10 cellular contexts compared by ENCODE assay signal in the genomic region with DNA sequence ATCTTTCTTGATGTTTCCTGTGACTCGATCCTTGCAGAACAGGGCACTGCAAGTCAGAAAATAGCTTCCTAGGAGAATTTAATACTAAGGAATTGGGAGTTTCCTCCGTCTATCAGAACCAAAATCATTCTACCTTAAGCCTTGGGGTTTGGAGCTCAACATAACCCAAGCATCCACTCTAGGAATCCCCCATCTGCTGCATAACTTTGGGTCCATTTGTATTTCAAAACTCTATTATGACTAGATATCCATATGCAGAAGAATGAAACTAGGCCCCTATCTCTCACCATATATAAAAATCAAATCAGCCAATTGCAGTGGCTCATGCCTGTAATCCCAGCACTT.
DNase-seq lines count a peak whose midpoint lies in the region; ATAC-seq, FAIRE-seq and TF ChIP-seq lines count a peak whose summit lies in the region.
"Had no signal": no experiment of that assay in that cellular context is flagged by ENCODE, and none has a peak within 500 bp of the region (broad histone marks: within the 10 kb centered on the region; RNA-seq: fewer than 3 reads in every experiment).

No MANE protein-coding gene starts in this region.

- no peak for TF ChIP-seq CTCF in AG04450 (IDR thresholded peaks at IDR 0.05; ENCODE audit: low read depth, low read length)
- no peak for TF ChIP-seq CTCF in GM12878 (IDR thresholded peaks at IDR 0.05 in 2 of 3, conservative IDR thresholded peaks at IDR 0.05 in 1 of 3; ENCODE audit: control insufficient read depth in 2 of 3, extremely low read depth in 1 of 3, insufficient read depth in 1 of 3, low read depth in 3 of 3, low read length in 3 of 3)
- no peak for TF ChIP-seq CTCF in ovary (IDR thresholded peaks at IDR 0.05)
- no peak for TF ChIP-seq CTCF in mucosa of descending colon (IDR thresholded peaks at IDR 0.05)

- no peak for TF ChIP-seq RAD21 in GM12878 (IDR thresholded peaks at IDR 0.05; ENCODE audit: insufficient read depth, low read depth, low read length)

- H3K36me3 ChIP-seq in GM12878 (ENCODE audit: control insufficient read depth in 2 of 2, insufficient read depth in 2 of 2, low read length in 1 of 2), result no peaks in the 10 kb centered on the region
- no peaks in the 10 kb centered on the region for H3K36me3 ChIP-seq in ovary
- no peaks in the 10 kb centered on the region for H3K36me3 ChIP-seq in mucosa of descending colon (ENCODE audit: low read depth)
- H3K36me3 ChIP-seq: SJCRH30 had no signal

- WGBS in GM12878 (ENCODE audit: insufficient coverage, insufficient replicate concordance, low lambda C conversion rate, missing lambda C conversion rate), result 2% methylated on average over 2 of the region's 2 CpGs
- 66 to 80% (median 71%) methylated on average over 2 of the region's 2 CpGs for WGBS in ovary, 3 donors

- H3K79me2 ChIP-seq in GM12878 (ENCODE audit: control insufficient read depth, insufficient read depth, low read length), result no peaks in the 10 kb centered on the region

- H3K9me3 ChIP-seq in AG04450 (ENCODE audit: control insufficient read depth, insufficient read depth, low read length), result peaks cover 7% of the 10 kb centered on the region
- H3K9me3 ChIP-seq in GM12878 (replicated peaks; ENCODE audit: control insufficient read depth, insufficient read depth, low read length), result peaks cover 5% of the 10 kb centered on the region; the same call in 1 of the 3 replicates
- H3K9me3 ChIP-seq in ovary, result no peaks in the 10 kb centered on the region
- H3K9me3 ChIP-seq in mucosa of descending colon, result no peaks in the 10 kb centered on the region

- H3K27ac ChIP-seq in AG04450 (ENCODE audit: low read depth, low read length) (peak overlapping the region; percentile 92), GM12878 (ENCODE audit: control insufficient read depth, insufficient read depth) (peak overlapping the region; percentile 60), ovary (no peak overlapping the region)
- H3K27ac ChIP-seq: SJCRH30 had no signal

- H3K4me3 ChIP-seq in AG04450 (ENCODE audit: low read depth, low read length), result no peak overlapping the region
- H3K4me3 ChIP-seq in GM12878, result no peak overlapping the region
- no peak overlapping the region for H3K4me3 ChIP-seq in ovary
- no peak overlapping the region for H3K4me3 ChIP-seq in mucosa of descending colon
- H3K4me3 ChIP-seq: SJCRH30 had no signal

- BruUV-seq in GM12878 (replicated peaks; lab: Mats Ljungman, UMichigan), result no TSS peak

- FAIRE-seq in GM12878 (lab: Jason Lieb, UNC), result peak; percentile 76

- TF ChIP-seq EP300 in GM12878 (IDR thresholded peaks at IDR 0.05; ENCODE audit: borderline replicate concordance in 1 of 2, control insufficient read depth in 1 of 2, low read depth in 2 of 2, low read length in 2 of 2), result no peak
- no peak for TF ChIP-seq EP300 in ovary (IDR thresholded peaks at IDR 0.05)

- no peaks in the 10 kb centered on the region for H3K27me3 ChIP-seq in AG04450 (ENCODE audit: control insufficient read depth, insufficient read depth, low read length)
- no peaks in the 10 kb centered on the region for H3K27me3 ChIP-seq in GM12878 (replicated peaks in 1 of 2; ENCODE audit: control insufficient read depth in 2 of 2, insufficient read depth in 2 of 2, low read length in 1 of 2)
- H3K27me3 ChIP-seq in ovary, result no peaks in the 10 kb centered on the region
- H3K27me3 ChIP-seq: SJCRH30 had no signal

- in situ Hi-C loops in GM12878 (cut with MboI), result loop anchor here (5.0 kb wide), 1 partner anchor 384 kb away; no protein-coding TSS in a partner anchor

- SMC1A ChIA-PET in GM12878 (lab: Charles Lee; ENCODE audit: uncharacterized antibody, unreplicated experiment), result interaction anchor here (0.6 to 9.5 kb wide), 16 partner anchors 10 to 170 kb away, joined by 3 to 177 read pairs (median 8); no protein-coding TSS in a partner anchor

- peaks cover 30% of the 10 kb centered on the region for H3K4me1 ChIP-seq in GM12878 (ENCODE audit: control insufficient read depth, insufficient read depth, low read length)
- H3K4me1 ChIP-seq in ovary (ENCODE audit: insufficient read depth), result peaks cover 1% of the 10 kb centered on the region
- H3K4me1 ChIP-seq in mucosa of descending colon (ENCODE audit: low read depth), result peaks cover 36% of the 10 kb centered on the region
- H3K4me1 ChIP-seq: SJCRH30 had no signal

- no peaks in the 10 kb centered on the region for H4K20me1 ChIP-seq in GM12878 (ENCODE audit: control insufficient read depth, insufficient read depth)

- intact Hi-C loops in GM12878 (cut with micrococcal nuclease; ENCODE audit: unreplicated experiment) (loop anchor here (5.0 to 10.0 kb wide), 3 partner anchors 49 to 386 kb away; a partner anchor contains a TSS), ovary (cut with DNase I) (no loop called here), mucosa of descending colon (cut with DNase I, micrococcal nuclease) (no loop called here)

- H3K9ac ChIP-seq in GM12878 (ENCODE audit: control insufficient read depth, insufficient read depth, low read length), result no peak overlapping the region; the same call in 1 of the 2 replicates

- H2AFZ ChIP-seq in GM12878 (ENCODE audit: control insufficient read depth, low read depth, low read length), result no peak overlapping the region; the same call in 1 of the 2 replicates

- RAD21 ChIA-PET in GM12878 (lab: Charles Lee; ENCODE audit: unreplicated experiment), result interaction anchor here (0.8 to 8.5 kb wide), 17 partner anchors 9 to 374 kb away, joined by 3 to 112 read pairs (median 7); a partner anchor contains a TSS

- CTCF ChIA-PET in AG04450 (lab: Charles Lee) (interaction anchor here (1.5 to 2.2 kb wide), 2 partner anchors 9 to 22 kb away, joined by 5 to 6 read pairs; no protein-coding TSS in a partner anchor), GM12878 (lab: Yijun Ruan, JAX) (interaction anchor here (0.6 to 8.0 kb wide), 12 partner anchors 10 to 271 kb away, joined by 3 to 115 read pairs (median 4); no protein-coding TSS in a partner anchor)

- H3K4me2 ChIP-seq in GM12878 (ENCODE audit: control insufficient read depth, insufficient read depth), result peak overlapping the region; percentile 75

- POLR2A ChIA-PET in AG04450 (lab: Yijun Ruan, JAX), result interaction anchor here (0.6 to 3.6 kb wide), 4 partner anchors 12 to 62 kb away, joined by 3 to 16 read pairs (median 7); a partner anchor contains a TSS
- POLR2A ChIA-PET in GM12878 (lab: Charles Lee), result interaction anchor here (0.5 to 1.7 kb wide), 12 partner anchors 9 to 369 kb away, joined by 3 to 14 read pairs (median 3); no protein-coding TSS in a partner anchor

- TF ChIP-seq POLR2A in GM12878 (IDR thresholded peaks at IDR 0.05; ENCODE audit: low read depth, low read length) (no peak), ovary (IDR thresholded peaks at IDR 0.05) (no peak)

- ATAC-seq in GM19395 (IDR thresholded peaks at IDR 0.05; ENCODE audit: unreplicated experiment) (peak; percentile 33), HG03095 (IDR thresholded peaks at IDR 0.05; ENCODE audit: unreplicated experiment) (peak; percentile 23), GM12878 (peak; percentile 66), mucosa of descending colon (no peak)

- DNase-seq in AG04450 (ENCODE audit: low read depth, low spot score) (no peak), GM12878 (ENCODE audit: low read depth, low spot score) (no peak), ovary (no peak), mucosa of descending colon (no peak), iPS-NIHi11 (ENCODE audit: low spot score) (no peak)
- no peak for DNase-seq in central memory CD4-positive, alpha-beta T cell
- DNase-seq: head of caudate nucleus, SJCRH30 had no signal

TF ChIP-seq in GM12878, 131 proteins besides CTCF, POLR2A, EP300 and RAD21:
- TF ChIP-seq YY1 (IDR thresholded peaks at IDR 0.05; ENCODE audit: low read depth, low read length) (no peak), MTA3 (IDR thresholded peaks at IDR 0.05; ENCODE audit: borderline replicate concordance, low read length) (no peak), IKZF1 (conservative IDR thresholded peaks at IDR 0.05) (peak; percentile 37; the same call in 1 of the 2 replicates), CBFB (IDR thresholded peaks at IDR 0.05; ENCODE audit: low read depth) (peak; percentile 8; the same call in 1 of the 2 replicates), BMI1 (IDR thresholded peaks at IDR 0.05; ENCODE audit: borderline replicate concordance) (no peak), ASH2L (IDR thresholded peaks at IDR 0.05; ENCODE audit: borderline replicate concordance, low read depth) (no peak), NFIC (IDR thresholded peaks at IDR 0.05; ENCODE audit: low read depth, low read length) (0 out of 2 replicates have a peak, but pooled peaks have one; percentile 6), HDAC2 (IDR thresholded peaks at IDR 0.05) (no peak), CEBPB (IDR thresholded peaks at IDR 0.05; ENCODE audit: borderline replicate concordance in 1 of 2, low read depth in 2 of 2, low read length in 2 of 2) (no peak), TCF7 (IDR thresholded peaks at IDR 0.05; ENCODE audit: borderline replicate concordance) (no peak), CHD1 (IDR thresholded peaks at IDR 0.05; ENCODE audit: low read depth, low read length) (no peak)
- TF ChIP-seq, protein P1, sequence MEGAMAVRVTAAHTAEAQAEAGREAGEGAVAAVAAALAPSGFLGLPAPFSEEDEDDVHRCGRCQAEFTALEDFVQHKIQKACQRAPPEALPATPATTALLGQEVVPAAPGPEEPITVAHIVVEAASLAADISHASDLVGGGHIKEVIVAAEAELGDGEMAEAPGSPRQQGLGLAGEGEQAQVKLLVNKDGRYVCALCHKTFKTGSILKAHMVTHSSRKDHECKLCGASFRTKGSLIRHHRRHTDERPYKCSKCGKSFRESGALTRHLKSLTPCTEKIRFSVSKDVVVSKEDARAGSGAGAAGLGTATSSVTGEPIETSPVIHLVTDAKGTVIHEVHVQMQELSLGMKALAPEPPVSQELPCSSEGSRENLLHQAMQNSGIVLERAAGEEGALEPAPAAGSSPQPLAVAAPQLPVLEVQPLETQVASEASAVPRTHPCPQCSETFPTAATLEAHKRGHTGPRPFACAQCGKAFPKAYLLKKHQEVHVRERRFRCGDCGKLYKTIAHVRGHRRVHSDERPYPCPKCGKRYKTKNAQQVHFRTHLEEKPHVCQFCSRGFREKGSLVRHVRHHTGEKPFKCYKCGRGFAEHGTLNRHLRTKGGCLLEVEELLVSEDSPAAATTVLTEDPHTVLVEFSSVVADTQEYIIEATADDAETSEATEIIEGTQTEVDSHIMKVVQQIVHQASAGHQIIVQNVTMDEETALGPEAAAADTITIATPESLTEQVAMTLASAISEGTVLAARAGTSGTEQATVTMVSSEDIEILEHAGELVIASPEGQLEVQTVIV (IDR thresholded peaks at IDR 0.05; ENCODE audit: borderline replicate concordance, partially characterized antibody), result no peak

Comparison
In these comparisons a context has a peak if more than half of its experiments do, and no peak if none do; other contexts are left out.
1. H3K27ac ChIP-seq: peak in AG04450 (single experiment) and GM12878 (single experiment); none in ovary (0 of 2).